ENCODE assay signal across 15 cellular contexts in genomic region chr12:31585271-31585670, GRCh38. TPM values are rescaled to one million over a fixed set of nuclear protein-coding genes. Genes with fewer than 3 reads are reported as not detected.
DNase-seq lines count a peak whose midpoint lies in the region; ATAC-seq, FAIRE-seq and TF ChIP-seq lines count a peak whose summit lies in the region.
"Had no signal": no experiment of that assay in that cellular context is flagged by ENCODE, and none has a peak within 500 bp of the region (broad histone marks: within the 10 kb centered on the region; RNA-seq: fewer than 3 reads in every experiment).

No MANE protein-coding gene starts in this region.

- peak overlapping the region; percentile 35 for H2BK5ac ChIP-seq in mesenchymal stem cell (ENCODE audit: low read depth, low read length, poor library complexity, severe bottlenecking)

- H3K79me1 ChIP-seq in mesenchymal stem cell (replicated peaks; ENCODE audit: low read length, poor library complexity, severe bottlenecking): peaks cover 10% of the 10 kb centered on the region

- H3K27me3 Mint-ChIP-seq in astrocyte (ENCODE audit: low read depth, unreplicated experiment): no peaks in the 10 kb centered on the region
- H3K27me3 Mint-ChIP-seq in activated CD4-positive, alpha-beta memory T cell treated with anti-CD3 and anti-CD28 coated beads for 36 hours: peaks cover 27% of the 10 kb centered on the region

- no peak overlapping the region for H2BK12ac ChIP-seq in mesenchymal stem cell (ENCODE audit: low read length in 2 of 2)

- TF ChIP-seq CTCF in cardiac muscle cell (IDR thresholded peaks at IDR 0.05; ENCODE audit: low read depth, low read length): no peak
- TF ChIP-seq CTCF in astrocyte (IDR thresholded peaks at IDR 0.05; ENCODE audit: insufficient read depth, low read depth, low read length): no peak

- no peaks in the 10 kb centered on the region for H3K9me3 ChIP-seq in cardiac muscle cell (ENCODE audit: low read depth)
- H3K9me3 ChIP-seq in astrocyte (ENCODE audit: insufficient read depth, low read depth, low read length): no peaks in the 10 kb centered on the region
- no peaks in the 10 kb centered on the region for H3K9me3 ChIP-seq in mesenchymal stem cell (ENCODE audit: control insufficient read depth, low read length)
- H3K9me3 ChIP-seq: heart left ventricle, lower lobe of right lung, suprapubic skin had no signal

- H3K9me3 Mint-ChIP-seq in astrocyte (ENCODE audit: unreplicated experiment): peaks cover 4% of the 10 kb centered on the region
- H3K9me3 Mint-ChIP-seq in activated CD4-positive, alpha-beta memory T cell treated with anti-CD3 and anti-CD28 coated beads for 36 hours: no peaks in the 10 kb centered on the region

- no peak overlapping the region for H2BK15ac ChIP-seq in mesenchymal stem cell (ENCODE audit: low read depth, poor library complexity, severe bottlenecking)

- WGBS in mesenchymal stem cell: 57% methylated on average over 1 of the region's 3 CpGs

- H2AFZ ChIP-seq in astrocyte (ENCODE audit: low read depth, low read length) (no peak overlapping the region), mesenchymal stem cell (ENCODE audit: low read depth, low read length) (no peak overlapping the region)

- FAIRE-seq in astrocyte (lab: Jason Lieb, UNC): peak; percentile 23
- FAIRE-seq: A204.1 had no signal

- no peaks in the 10 kb centered on the region for H3K36me3 Mint-ChIP-seq in astrocyte (ENCODE audit: low read depth, unreplicated experiment)
- H3K36me3 Mint-ChIP-seq in activated CD4-positive, alpha-beta memory T cell treated with anti-CD3 and anti-CD28 coated beads for 36 hours: no peaks in the 10 kb centered on the region

- H4K91ac ChIP-seq in mesenchymal stem cell (ENCODE audit: low read length): no peak overlapping the region

- H2BK120ac ChIP-seq in mesenchymal stem cell (ENCODE audit: low read depth, low read length): no peak overlapping the region

- H3K4me1 Mint-ChIP-seq in astrocyte (ENCODE audit: low read depth, unreplicated experiment): peaks cover 30% of the 10 kb centered on the region
- peaks cover 4% of the 10 kb centered on the region for H3K4me1 Mint-ChIP-seq in activated CD4-positive, alpha-beta memory T cell treated with anti-CD3 and anti-CD28 coated beads for 36 hours (ENCODE audit: low read depth)

- H3K36me3 ChIP-seq in cardiac muscle cell (no peaks in the 10 kb centered on the region), astrocyte (ENCODE audit: insufficient read depth, low read length) (no peaks in the 10 kb centered on the region), mesenchymal stem cell (ENCODE audit: control insufficient read depth in 1 of 2, insufficient read depth in 2 of 2, low read depth in 1 of 2, low read length in 2 of 2) (no peaks in the 10 kb centered on the region)
- H3K36me3 ChIP-seq: heart left ventricle, lower lobe of right lung, suprapubic skin had no signal

- H3K4ac ChIP-seq in mesenchymal stem cell (ENCODE audit: low read depth in 1 of 2, low read length in 2 of 2): no peak overlapping the region

- no peaks in the 10 kb centered on the region for H3K27me3 ChIP-seq in cardiac muscle cell
- no peaks in the 10 kb centered on the region for H3K27me3 ChIP-seq in astrocyte (ENCODE audit: insufficient read depth, low read length)
- H3K27me3 ChIP-seq in mesenchymal stem cell (ENCODE audit: control insufficient read depth in 1 of 2, insufficient read depth in 1 of 2, low read length in 2 of 2): no peaks in the 10 kb centered on the region
- H3K27me3 ChIP-seq: heart left ventricle, suprapubic skin had no signal

- ATAC-seq in HG03354 (IDR thresholded peaks at IDR 0.05; ENCODE audit: poor library complexity, severe bottlenecking, unreplicated experiment): no peak
- ATAC-seq: lower lobe of right lung had no signal

- peak overlapping the region in 1 of 2 experiments; percentile 30 for H3K18ac ChIP-seq in mesenchymal stem cell (ENCODE audit: low read depth in 1 of 2, low read length in 2 of 2)

- peak overlapping the region; percentile 99 for H3K27ac Mint-ChIP-seq in astrocyte (ENCODE audit: unreplicated experiment)
- no peak overlapping the region for H3K27ac Mint-ChIP-seq in activated CD4-positive, alpha-beta memory T cell treated with anti-CD3 and anti-CD28 coated beads for 36 hours

- H3K27ac ChIP-seq in cardiac muscle cell: peak overlapping the region; percentile 73
- H3K27ac ChIP-seq in astrocyte (ENCODE audit: low read depth, low read length): peak overlapping the region; percentile 69
- H3K27ac ChIP-seq in mesenchymal stem cell (ENCODE audit: low read length, poor library complexity, severe bottlenecking): peak overlapping the region; percentile 82
- H3K27ac ChIP-seq: lower lobe of right lung, suprapubic skin had no signal

- no peak overlapping the region for H3K9ac ChIP-seq in astrocyte (ENCODE audit: low read length)
- H3K9ac ChIP-seq in mesenchymal stem cell (ENCODE audit: low read length): no peak overlapping the region

- H4K8ac ChIP-seq in mesenchymal stem cell (ENCODE audit: low read length): no peak overlapping the region

- CTCF ChIA-PET in activated CD4-positive, alpha-beta memory T cell treated with anti-CD3 and anti-CD28 coated beads for 36 hours (lab: Charles Lee): interaction anchor here (0.7 kb wide), 1 partner anchor 394 kb away, joined by 3 read pairs; no protein-coding TSS in a partner anchor

- DNase-seq in cardiac muscle cell (ENCODE audit: low read depth in 1 of 2, low spot score in 1 of 2) (peak in 1 of 2 donors; percentile 46), cardiac septum (ENCODE audit: low spot score) (no peak), astrocyte (ENCODE audit: low read depth) (peak; percentile 82), mesenchymal stem cell (peak; percentile 64), ecto neural progenitor cell (ENCODE audit: low spot score) (no peak), C1 segment of cervical spinal cord (lab: John Stamatoyannopoulos, UW) (no peak)
- DNase-seq in activated CD4-positive, alpha-beta memory T cell treated with anti-CD3 and anti-CD28 coated beads for 36 hours: no peak
- DNase-seq: activated naive CD4-positive, alpha-beta T cell treated with anti-CD3 and anti-CD28 coated beads, Interleukin-2, amount 50 U/mL, for 16 hours; heart left ventricle; lower lobe of right lung; NCI-H1436 treated with DMSO at 0.1 percent for 48 hours; NCI-H82 had no signal

- peak overlapping the region; percentile 18 for H2AK5ac ChIP-seq in mesenchymal stem cell (ENCODE audit: low read length, severe bottlenecking)

- POLR2A ChIA-PET in activated CD4-positive, alpha-beta memory T cell treated with anti-CD3 and anti-CD28 coated beads for 36 hours (lab: Charles Lee): no interaction called here

- H3K14ac ChIP-seq in mesenchymal stem cell (ENCODE audit: low read length in 2 of 2): no peak overlapping the region

- H3K23ac ChIP-seq in mesenchymal stem cell (ENCODE audit: low read length in 2 of 2): no peak overlapping the region

- H3K4me2 ChIP-seq in astrocyte (ENCODE audit: low read length): peak overlapping the region; percentile 61
- H3K4me2 ChIP-seq in mesenchymal stem cell (ENCODE audit: low read length, poor library complexity, severe bottlenecking): no peak overlapping the region

- peaks cover 30% of the 10 kb centered on the region for H3K4me1 ChIP-seq in cardiac muscle cell (ENCODE audit: low read depth)
- peaks cover 27% of the 10 kb centered on the region for H3K4me1 ChIP-seq in astrocyte (ENCODE audit: insufficient read depth, low read length)
- H3K4me1 ChIP-seq in mesenchymal stem cell (ENCODE audit: control insufficient read depth, insufficient read depth, low read depth, low read length): peaks cover 9% of the 10 kb centered on the region

- intact Hi-C loops in cardiac septum (cut with DNase I): loop anchor here (10.0 kb wide), 1 partner anchor 80 kb away; no protein-coding TSS in a partner anchor
- intact Hi-C loops in activated CD4-positive, alpha-beta memory T cell treated with anti-CD3 and anti-CD28 coated beads for 36 hours (cut with micrococcal nuclease): no loop called here

- H3K79me2 ChIP-seq in astrocyte (ENCODE audit: insufficient read depth, low read length): peaks cover 81% of the 10 kb centered on the region

- peak overlapping the region; percentile 72 for H3K4me3 Mint-ChIP-seq in astrocyte (ENCODE audit: unreplicated experiment)
- H3K4me3 Mint-ChIP-seq in activated CD4-positive, alpha-beta memory T cell treated with anti-CD3 and anti-CD28 coated beads for 36 hours: no peak overlapping the region

- H3K4me3 ChIP-seq in cardiac muscle cell (no peak overlapping the region), astrocyte (ENCODE audit: insufficient read depth, low read depth, low read length) (no peak overlapping the region), mesenchymal stem cell (ENCODE audit: insufficient read depth in 1 of 2, low read depth in 1 of 2, low read length in 2 of 2) (no peak overlapping the region)
- H3K4me3 ChIP-seq: heart left ventricle, lower lobe of right lung, suprapubic skin had no signal

- H4K20me1 ChIP-seq in astrocyte (ENCODE audit: insufficient read depth, low read length): peaks cover 6% of the 10 kb centered on the region

RNA-seq across cellular contexts. Expression of gene DENND5B, which starts 5.7 kb away (rescaled TPM):
- 85.4 and 121 TPM in 2 replicates for total RNA-seq in cardiac muscle cell
- polyA plus RNA-seq in cardiac muscle cell: 40.4 and 71.6 TPM in 2 replicates
- 42.3 TPM for total RNA-seq in cardiac septum
- 19.9 and 22.7 TPM in 2 replicates for total RNA-seq in astrocyte
- polyA plus RNA-seq in mesenchymal stem cell (2013, experiment 1 of 2): 9.2 TPM
- polyA plus RNA-seq in mesenchymal stem cell (2013, experiment 2 of 2): 9.0 TPM
- total RNA-seq in activated CD4-positive, alpha-beta memory T cell treated with anti-CD3 and anti-CD28 coated beads for 36 hours: under 1 TPM; 0.10 to 0.17 TPM

Comparison
In these comparisons a context has a peak if more than half of its experiments do, and no peak if none do; other contexts are left out.
1. DNase-seq: peak in astrocyte (single experiment) and mesenchymal stem cell (single experiment); none in cardiac septum (single experiment), ecto neural progenitor cell (single experiment), C1 segment of cervical spinal cord (0 of 14) and activated CD4-positive, alpha-beta memory T cell treated with anti-CD3 and anti-CD28 coated beads for 36 hours (single experiment).
2. RNA of gene DENND5B, which starts 5.7 kb away (total RNA-seq): 85.4 to 121 TPM in cardiac muscle cell, 42.3 TPM in cardiac septum (single experiment) and 19.9 to 22.7 TPM in astrocyte; 0.10 to 0.17 TPM in activated CD4-positive, alpha-beta memory T cell treated with anti-CD3 and anti-CD28 coated beads for 36 hours; every median in the first group is over 10 times any median in the second.
3. Peak in every context shown above with its lines, with median percentiles within 50 percentile points of each other: H3K27ac ChIP-seq.